Comparison of ENCODE assay signal across 21 cellular contexts in genomic region chrX:125826080-125826479, GRCh38.
DNase-seq lines count a peak whose midpoint lies in the region; ATAC-seq and TF ChIP-seq lines count a peak whose summit lies in the region.
"Had no signal": no experiment of that assay in that cellular context is flagged by ENCODE, and none has a peak within 500 bp of the region (broad histone marks: within the 10 kb centered on the region; RNA-seq: fewer than 3 reads in every experiment).

No MANE protein-coding gene starts in this region.

- ATAC-seq in HG03432 (IDR thresholded peaks at IDR 0.05; ENCODE audit: unreplicated experiment): peak; percentile 52
- ATAC-seq in GM21390 (IDR thresholded peaks at IDR 0.05; ENCODE audit: unreplicated experiment): no peak
- ATAC-seq: activated CD8-positive, alpha-beta T cell treated with anti-CD3 and anti-CD28 coated beads, Interleukin-2, amount 10 ng/mL, durations not matched to agents 7 days and 5 days; activated naive CD4-positive, alpha-beta T cell treated with anti-CD3 and anti-CD28 coated beads, Interleukin-2, amount 50 U/mL, for 72 hours; foreskin keratinocyte; psoas muscle had no signal

- H3K4me1 ChIP-seq in mesendoderm (ENCODE audit: control insufficient read depth, low read depth, low read length): no peaks in the 10 kb centered on the region
- H3K4me1 ChIP-seq: foreskin keratinocyte, psoas muscle, vagina had no signal

- no peak overlapping the region for H3K9ac ChIP-seq in mesendoderm (ENCODE audit: low read length)

- no peak overlapping the region for H4K8ac ChIP-seq in mesendoderm (ENCODE audit: low read depth, low read length)

- no peaks in the 10 kb centered on the region for H3K79me1 ChIP-seq in mesendoderm (ENCODE audit: low read length)

- H2AK5ac ChIP-seq in mesendoderm (ENCODE audit: low read length): no peak overlapping the region

- TF ChIP-seq CTCF in GM12874 (IDR thresholded peaks at IDR 0.05; ENCODE audit: insufficient read depth, low read depth, low read length): 0 out of 2 replicates have a peak, but pooled peaks have one; percentile 13

- DNase-seq in SK-MEL-5 (ENCODE audit: low read depth, low spot score) (peak; percentile 16), mesendoderm (peak; percentile 18), GM03348 (ENCODE audit: low spot score) (no peak)
- no peak for DNase-seq in stimulated activated CD4-positive, alpha-beta T cell treated with anti-CD3 and anti-CD28 coated beads, Interleukin-2, amount 100 ng/mL, for 24 hours
- DNase-seq: activated B cell treated with CpG ODN at 0.5 μM for 24 hours; activated CD8-positive, alpha-beta T cell treated with anti-CD3 and anti-CD28 coated beads, Interleukin-2, amount 10 ng/mL, durations not matched to agents 7 days and 5 days; activated T-cell treated with anti-CD3 and anti-CD28 coated beads, Interleukin-2, amount 50 U/mL, for 48 hours; cortex of kidney; foreskin keratinocyte; GF-D8; hypothalamus; NCI-H187 treated with DMSO at 0.1 percent for 48 hours; psoas muscle; SHP77; small intestine; stimulated activated CD4-positive, alpha-beta T cell treated with anti-CD3 and anti-CD28 coated beads, Interleukin-4, amount 100 ng/mL, for 4 hours had no signal

- no peak overlapping the region for H4K5ac ChIP-seq in mesendoderm (ENCODE audit: low read length)

- no peaks in the 10 kb centered on the region for H3K27me3 ChIP-seq in mesendoderm (ENCODE audit: insufficient read depth, low read length, poor library complexity)
- H3K27me3 ChIP-seq: foreskin keratinocyte, vagina had no signal

- H3K36me3 ChIP-seq in mesendoderm (ENCODE audit: control insufficient read depth, insufficient read depth, low read length): no peaks in the 10 kb centered on the region
- H3K36me3 ChIP-seq: vagina had no signal

- in situ Hi-C loops in SK-MEL-5 (cut with HindIII; ENCODE audit: low pct_unique_long_range_greater_than_20kb, low sequenced_read_pairs): no loop called here

- no peak overlapping the region for H2BK15ac ChIP-seq in mesendoderm (replicated peaks; ENCODE audit: low read depth)

- no peak overlapping the region for H3K23ac ChIP-seq in mesendoderm (ENCODE audit: low read length)

- no peak overlapping the region for H3K18ac ChIP-seq in mesendoderm (ENCODE audit: low read length)

- no peak overlapping the region for H3K4ac ChIP-seq in mesendoderm (ENCODE audit: low read depth, low read length)

- H3K79me2 ChIP-seq in mesendoderm (ENCODE audit: control insufficient read depth, insufficient read depth, low read length): no peaks in the 10 kb centered on the region

- H3K56ac ChIP-seq in mesendoderm (ENCODE audit: low read length): no peak overlapping the region

- H3K4me3 ChIP-seq in mesendoderm (ENCODE audit: low read length): no peak overlapping the region
- H3K4me3 ChIP-seq: psoas muscle, vagina had no signal

- H3K4me2 ChIP-seq in mesendoderm (ENCODE audit: low read length): no peak overlapping the region

- WGBS in mesendoderm (ENCODE audit: extremely low coverage, insufficient coverage, low lambda C conversion rate): no CpG with 5 or more reads among the region's 2 CpGs

- H2BK5ac ChIP-seq in mesendoderm (ENCODE audit: low read length): no peak overlapping the region

- no peak overlapping the region for H3K27ac ChIP-seq in mesendoderm (ENCODE audit: low read depth, low read length)
- H3K27ac ChIP-seq: foreskin keratinocyte, psoas muscle, vagina had no signal

- no peak overlapping the region for H2BK120ac ChIP-seq in mesendoderm (ENCODE audit: low read depth, low read length)

Comparison
In these comparisons a context has a peak if more than half of its experiments do, and no peak if none do; other contexts are left out.
1. DNase-seq: peak in SK-MEL-5 (single experiment) and mesendoderm (single experiment); none in GM03348 (single experiment) and stimulated activated CD4-positive, alpha-beta T cell treated with anti-CD3 and anti-CD28 coated beads, Interleukin-2, amount 100 ng/mL, for 24 hours (0 of 2).